8 cellular contexts compared by ENCODE assay signal in the genomic region with DNA sequence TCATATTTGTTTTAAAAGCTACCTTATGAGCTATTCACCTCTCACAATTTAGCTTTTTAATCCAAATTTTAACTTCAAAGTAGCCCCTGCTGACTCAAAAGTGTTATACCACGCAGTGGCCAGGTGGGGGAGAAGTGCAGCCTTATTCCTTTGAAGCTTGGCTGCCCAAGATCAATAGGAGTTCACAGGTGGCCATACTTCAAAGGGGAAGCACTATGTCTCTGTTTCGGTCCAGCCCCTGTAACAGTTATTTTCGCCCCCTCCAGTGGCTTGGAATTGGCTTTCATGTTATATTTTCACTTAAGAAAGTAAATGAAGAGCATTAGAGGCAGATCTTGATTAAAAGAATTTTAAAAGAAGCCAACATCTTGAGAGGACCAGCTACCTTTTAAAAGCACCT.
DNase-seq lines count a peak whose midpoint lies in the region; ATAC-seq and TF ChIP-seq lines count a peak whose summit lies in the region.

No MANE protein-coding gene starts in this region.

- peaks cover 0 to 4% of the 10 kb centered on the region in 2 donors for H3K4me1 Mint-ChIP-seq in stimulated activated naive B cell treated with anti-CD40 and anti-IgM and Interleukin-4, amounts not matched to agents 10 μg/mL and 1 μg/mL and 100 μg/mL, for 72 hours

- no peaks in the 10 kb centered on the region for H3K4me1 ChIP-seq in cardiac muscle cell (ENCODE audit: low read depth)

- H3K27me3 ChIP-seq in cardiac muscle cell: no peaks in the 10 kb centered on the region

- no peak for ATAC-seq in Right ventricle myocardium superior (ENCODE audit: poor library complexity)
- peak; percentile 91 to 92 for ATAC-seq in stimulated activated naive B cell treated with anti-CD40 and anti-IgM and Interleukin-4, amounts not matched to agents 10 μg/mL and 1 μg/mL and 100 μg/mL, for 72 hours (replicated peaks)
- no peak for ATAC-seq in GM21381 (IDR thresholded peaks at IDR 0.05; ENCODE audit: unreplicated experiment)

- peak; percentile 69 for TF ChIP-seq CTCF in cardiac muscle cell (IDR thresholded peaks at IDR 0.05; ENCODE audit: low read depth, low read length)

- no peak overlapping the region for H3K4me3 ChIP-seq in cardiac muscle cell

- H3K27me3 Mint-ChIP-seq in stimulated activated naive B cell treated with anti-CD40 and anti-IgM and Interleukin-4, amounts not matched to agents 10 μg/mL and 1 μg/mL and 100 μg/mL, for 72 hours: no peaks in the 10 kb centered on the region

- no peaks in the 10 kb centered on the region for H3K36me3 Mint-ChIP-seq in stimulated activated naive B cell treated with anti-CD40 and anti-IgM and Interleukin-4, amounts not matched to agents 10 μg/mL and 1 μg/mL and 100 μg/mL, for 72 hours

- CTCF ChIA-PET in HEK293T (lab: Yijun Ruan, JAX): interaction anchor here (0.6 to 1.6 kb wide), 12 partner anchors 9 to 1607 kb away, joined by 3 to 7 read pairs (median 4); no protein-coding TSS in a partner anchor

- POLR2A ChIA-PET in HEK293T (lab: Yijun Ruan, JAX): interaction anchor here (1.1 kb wide), 1 partner anchor 607 kb away, joined by 3 read pairs; no protein-coding TSS in a partner anchor

- no peaks in the 10 kb centered on the region for H3K9me3 ChIP-seq in cardiac muscle cell (ENCODE audit: low read depth)

- intact Hi-C loops in Right ventricle myocardium superior (cut with DNase I): no loop called here

- no peak overlapping the region for H3K27ac ChIP-seq in cardiac muscle cell

- H3K9me3 Mint-ChIP-seq in stimulated activated naive B cell treated with anti-CD40 and anti-IgM and Interleukin-4, amounts not matched to agents 10 μg/mL and 1 μg/mL and 100 μg/mL, for 72 hours: peaks cover 0 to 3% of the 10 kb centered on the region in 2 donors

- H3K27ac Mint-ChIP-seq in stimulated activated naive B cell treated with anti-CD40 and anti-IgM and Interleukin-4, amounts not matched to agents 10 μg/mL and 1 μg/mL and 100 μg/mL, for 72 hours: no peak overlapping the region

- no peak overlapping the region for H3K4me3 Mint-ChIP-seq in stimulated activated naive B cell treated with anti-CD40 and anti-IgM and Interleukin-4, amounts not matched to agents 10 μg/mL and 1 μg/mL and 100 μg/mL, for 72 hours

- DNase-seq in cardiac muscle cell (ENCODE audit: low read depth in 1 of 2, low spot score in 1 of 2) (peak; percentile 49 to 76), Right ventricle myocardium superior (no peak), HEK293T (ENCODE audit: extremely low spot score) (peak; percentile 60), LoVo (ENCODE audit: low spot score) (peak; percentile 6), SHP77 (lab: John Stamatoyannopoulos, UW) (peak; percentile 47 to 51), fibroblast of the conjunctiva (ENCODE audit: low read depth) (peak; percentile 14)
- no peak for DNase-seq in stimulated activated naive B cell treated with anti-CD40 and anti-IgM and Interleukin-4, amounts not matched to agents 10 μg/mL and 1 μg/mL and 100 μg/mL, for 72 hours

- H3K36me3 ChIP-seq in cardiac muscle cell: no peaks in the 10 kb centered on the region

TF ChIP-seq in HEK293T, 16 proteins besides CTCF, POLR2A, EP300 and RAD21:
- no peak for TF ChIP-seq FOXK2 (IDR thresholded peaks at IDR 0.05)
- TF ChIP-seq LEF1 (IDR thresholded peaks at IDR 0.05; ENCODE audit: borderline replicate concordance): peak; percentile 31; the same call in 1 of the 2 replicates

Comparison
In these comparisons a context has a peak if more than half of its experiments do, and no peak if none do; other contexts are left out.
1. DNase-seq: peak in cardiac muscle cell (2 of 2), HEK293T (single experiment), LoVo (single experiment), SHP77 (2 of 2) and fibroblast of the conjunctiva (single experiment); none in Right ventricle myocardium superior (single experiment) and stimulated activated naive B cell treated with anti-CD40 and anti-IgM and Interleukin-4, amounts not matched to agents 10 μg/mL and 1 μg/mL and 100 μg/mL, for 72 hours (single experiment).
2. ATAC-seq: peak in stimulated activated naive B cell treated with anti-CD40 and anti-IgM and Interleukin-4, amounts not matched to agents 10 μg/mL and 1 μg/mL and 100 μg/mL, for 72 hours (2 of 2); none in Right ventricle myocardium superior (single experiment) and GM21381 (single experiment).